1 cellular context compared by ENCODE assay signal in genomic region chr17:44502598-44503079, GRCh38.
TF ChIP-seq lines count a peak whose summit lies in the region.

No MANE protein-coding gene starts in this region.

TF ChIP-seq in IMR-90, 13 proteins besides CTCF, POLR2A, EP300 and RAD21 (continued from another document):
- TF ChIP-seq MAFK (IDR thresholded peaks at IDR 0.05; ENCODE audit: low read depth, low read length) (no peak), RCOR1 (IDR thresholded peaks at IDR 0.05; ENCODE audit: insufficient replicate concordance, low read length) (no peak), RFX5 (IDR thresholded peaks at IDR 0.05; ENCODE audit: low read depth, low read length) (no peak), MAZ (IDR thresholded peaks at IDR 0.05; ENCODE audit: borderline replicate concordance, low read depth, low read length) (no peak), NFE2L2 (IDR thresholded peaks at IDR 0.05; ENCODE audit: low read depth, low read length) (no peak), USF2 (IDR thresholded peaks at IDR 0.05; ENCODE audit: low read depth, low read length) (no peak)
